Comparison of ENCODE assay signal across 8 cellular contexts in genomic region chr14:77707355-77707723, GRCh38.
DNase-seq lines count a peak whose midpoint lies in the region; ATAC-seq, FAIRE-seq and TF ChIP-seq lines count a peak whose summit lies in the region.

No MANE protein-coding gene starts in this region.

- peak overlapping the region; percentile 95 for H3K9ac ChIP-seq in OCI-LY1 (ENCODE audit: low read length)

- peak overlapping the region; percentile 93 for H3K4me3 Mint-ChIP-seq in stimulated activated naive CD8-positive, alpha-beta T cell treated with anti-CD3 and anti-CD28 coated beads, Interleukin-15, Interleukin-2, amounts not matched to agents 100 ng/mL and 50 ng/mL, for 24 hours

- H3K27ac Mint-ChIP-seq in stimulated activated naive CD8-positive, alpha-beta T cell treated with anti-CD3 and anti-CD28 coated beads, Interleukin-15, Interleukin-2, amounts not matched to agents 100 ng/mL and 50 ng/mL, for 24 hours, result peak overlapping the region; percentile 94

- H3K27me3 ChIP-seq in OCI-LY1 (ENCODE audit: insufficient read depth, low read length), result no peaks in the 10 kb centered on the region

- H3K9me2 ChIP-seq in OCI-LY1 (ENCODE audit: low read depth, low read length), result no peaks in the 10 kb centered on the region

- peaks cover 45% of the 10 kb centered on the region for H3K36me3 ChIP-seq in OCI-LY1 (ENCODE audit: insufficient read depth, low read length)

- H3K9me3 Mint-ChIP-seq in stimulated activated naive CD8-positive, alpha-beta T cell treated with anti-CD3 and anti-CD28 coated beads, Interleukin-15, Interleukin-2, amounts not matched to agents 100 ng/mL and 50 ng/mL, for 24 hours, result no peaks in the 10 kb centered on the region

- no peaks in the 10 kb centered on the region for H4K20me1 ChIP-seq in OCI-LY1 (ENCODE audit: insufficient read depth, low read length)

- peak; percentile 54; the same call in 1 of the 2 replicates for TF ChIP-seq CTCF in OCI-LY1 (IDR thresholded peaks at IDR 0.05; ENCODE audit: low read length)

- H3K4me3 ChIP-seq in OCI-LY1 (ENCODE audit: low read depth, low read length, poor library complexity, severe bottlenecking), result peak overlapping the region; percentile 100

- TF ChIP-seq POLR2A in H54 (IDR thresholded peaks at IDR 0.05; ENCODE audit: low read depth, low read length), result no peak

- H3K27ac ChIP-seq in OCI-LY1 (ENCODE audit: low read depth, low read length, poor library complexity, severe bottlenecking), result no peak overlapping the region

- H3K27me3 Mint-ChIP-seq in stimulated activated naive CD8-positive, alpha-beta T cell treated with anti-CD3 and anti-CD28 coated beads, Interleukin-15, Interleukin-2, amounts not matched to agents 100 ng/mL and 50 ng/mL, for 24 hours, result no peaks in the 10 kb centered on the region

- H3F3A ChIP-seq in OCI-LY1 (ENCODE audit: insufficient read depth, low read length), result no peaks in the 10 kb centered on the region

- no peaks in the 10 kb centered on the region for H3K9me3 ChIP-seq in OCI-LY1 (ENCODE audit: low read length)

- peak overlapping the region; percentile 18; the same call in 1 of the 2 replicates for H2AFZ ChIP-seq in OCI-LY1 (ENCODE audit: low read length)

- peaks cover 44% of the 10 kb centered on the region for H3K4me1 Mint-ChIP-seq in stimulated activated naive CD8-positive, alpha-beta T cell treated with anti-CD3 and anti-CD28 coated beads, Interleukin-15, Interleukin-2, amounts not matched to agents 100 ng/mL and 50 ng/mL, for 24 hours (ENCODE audit: low read depth)

- H3K36me3 Mint-ChIP-seq in stimulated activated naive CD8-positive, alpha-beta T cell treated with anti-CD3 and anti-CD28 coated beads, Interleukin-15, Interleukin-2, amounts not matched to agents 100 ng/mL and 50 ng/mL, for 24 hours (ENCODE audit: low read depth), result peaks cover 55% of the 10 kb centered on the region

- peaks cover 32% of the 10 kb centered on the region for H3K4me1 ChIP-seq in OCI-LY1 (ENCODE audit: insufficient read depth, low read length, severe bottlenecking)

- peaks cover 48% of the 10 kb centered on the region for H3K79me2 ChIP-seq in OCI-LY1 (ENCODE audit: insufficient read depth, low read length)

- peak; percentile 15 for ATAC-seq in HG03196 (IDR thresholded peaks at IDR 0.05; ENCODE audit: unreplicated experiment)

- FAIRE-seq in H54 (lab: Jason Lieb, UNC), result no peak

- DNase-seq in DMS79 (lab: John Stamatoyannopoulos, UW) (peak; percentile 58), GM19238 (ENCODE audit: insufficient read length, low spot score) (peak; percentile 7), cerebellar cortex (ENCODE audit: low spot score) (peak; percentile 46), kidney tubule cell (ENCODE audit: low spot score) (peak; percentile 34), H54 (ENCODE audit: insufficient read length, low spot score) (no peak)

- H3K4me2 ChIP-seq in OCI-LY1 (ENCODE audit: low read length), result peak overlapping the region; percentile 75
